Comparison of ENCODE assay signal across 16 cellular contexts in genomic region chr12:50747817-50748216, GRCh38.
"Had no signal": no experiment of that assay in that cellular context is flagged by ENCODE, and none has a peak within 500 bp of the region (broad histone marks: within the 10 kb centered on the region; RNA-seq: fewer than 3 reads in every experiment).

No MANE protein-coding gene starts in this region.

- H3K9me3 ChIP-seq: ascending aorta, lower lobe of right lung, pancreas, thyroid gland, uterus had no signal

- H3K4me1 ChIP-seq: ascending aorta, lower lobe of right lung, neural progenitor cell, pancreas, thyroid gland, uterus had no signal

- H3K27me3 ChIP-seq: ascending aorta, dorsolateral prefrontal cortex, neural progenitor cell, pancreas, thyroid gland, uterus had no signal

- H3K4me3 ChIP-seq: ascending aorta, dorsolateral prefrontal cortex, lower lobe of right lung, neural progenitor cell, pancreas, thyroid gland, uterus had no signal

- H2AFZ ChIP-seq: neural progenitor cell had no signal

- H3K27me3 Mint-ChIP-seq: activated naive CD8-positive, alpha-beta T cell treated with anti-CD3 and anti-CD28 coated beads, Interleukin-2, amount 50 U/mL, for 24 hours; stimulated activated memory B cell treated with anti-CD40 and anti-IgM and Interleukin-4, amounts not matched to agents 10 μg/mL and 1 μg/mL and 100 μg/mL, for 72 hours had no signal

- H3K9me3 Mint-ChIP-seq: activated naive CD4-positive, alpha-beta T cell treated with anti-CD3 and anti-CD28 coated beads for 36 hours; activated naive CD8-positive, alpha-beta T cell treated with anti-CD3 and anti-CD28 coated beads, Interleukin-2, amount 50 U/mL, for 24 hours; activated T-helper 2 cell treated with anti-CD3 and anti-CD28 coated beads, Interferon-gamma antibody, Interleukin-2, Interleukin-4, amounts not matched to agents 10 μg/mL and 5 μg/mL and 100 μg/mL, durations not matched to agents 14 hours and 24 hours and 36 hours; neural progenitor cell; stimulated activated memory B cell treated with anti-CD40 and anti-IgM and Interleukin-4, amounts not matched to agents 10 μg/mL and 1 μg/mL and 100 μg/mL, for 72 hours had no signal

- H3K4me1 Mint-ChIP-seq: activated naive CD8-positive, alpha-beta T cell treated with anti-CD3 and anti-CD28 coated beads, Interleukin-2, amount 50 U/mL, for 24 hours; neural progenitor cell; stimulated activated memory B cell treated with anti-CD40 and anti-IgM and Interleukin-4, amounts not matched to agents 10 μg/mL and 1 μg/mL and 100 μg/mL, for 72 hours had no signal

- H3K36me3 ChIP-seq: neural progenitor cell, uterus had no signal

- ATAC-seq: activated CD4-positive, CD25-positive, alpha-beta regulatory T cell treated with anti-CD3 and anti-CD28 coated beads, Interleukin-2, amount 50 U/mL, for 24 hours; activated naive CD8-positive, alpha-beta T cell treated with anti-CD3 and anti-CD28 coated beads, Interleukin-2, amount 50 U/mL, for 24 hours; esophagus mucosa; left cardiac atrium; lower lobe of right lung; pancreas; stimulated activated memory B cell treated with anti-CD40 and anti-IgM and Interleukin-4, amounts not matched to agents 10 μg/mL and 1 μg/mL and 100 μg/mL, for 72 hours had no signal

- H3K4me3 Mint-ChIP-seq: activated naive CD4-positive, alpha-beta T cell treated with anti-CD3 and anti-CD28 coated beads for 36 hours; activated naive CD8-positive, alpha-beta T cell treated with anti-CD3 and anti-CD28 coated beads, Interleukin-2, amount 50 U/mL, for 24 hours; neural progenitor cell; stimulated activated memory B cell treated with anti-CD40 and anti-IgM and Interleukin-4, amounts not matched to agents 10 μg/mL and 1 μg/mL and 100 μg/mL, for 72 hours had no signal

- H3K4me2 ChIP-seq: neural progenitor cell had no signal

- H3K27ac Mint-ChIP-seq: activated naive CD4-positive, alpha-beta T cell treated with anti-CD3 and anti-CD28 coated beads for 36 hours; activated T-helper 2 cell treated with anti-CD3 and anti-CD28 coated beads, Interferon-gamma antibody, Interleukin-2, Interleukin-4, amounts not matched to agents 10 μg/mL and 5 μg/mL and 100 μg/mL, durations not matched to agents 14 hours and 24 hours and 36 hours; stimulated activated memory B cell treated with anti-CD40 and anti-IgM and Interleukin-4, amounts not matched to agents 10 μg/mL and 1 μg/mL and 100 μg/mL, for 72 hours had no signal

- H3K27ac ChIP-seq: ascending aorta, lower lobe of right lung, neural progenitor cell, pancreas, thyroid gland, uterus had no signal

- H3K9ac ChIP-seq: neural progenitor cell had no signal

- DNase-seq: activated naive CD4-positive, alpha-beta T cell treated with anti-CD3 and anti-CD28 coated beads for 36 hours; activated naive CD8-positive, alpha-beta T cell treated with anti-CD3 and anti-CD28 coated beads, Interleukin-2, amount 50 U/mL, for 24 hours; activated T-cell treated with anti-CD3 and anti-CD28 coated beads, Interleukin-2, amount 50 U/mL, for 1 hour; dorsolateral prefrontal cortex; left cardiac atrium; lower lobe of right lung; pancreas; thyroid gland; uterus had no signal

- FAIRE-seq: endometrium, pancreas had no signal
